9 cellular contexts compared by ENCODE assay signal in the genomic region with DNA sequence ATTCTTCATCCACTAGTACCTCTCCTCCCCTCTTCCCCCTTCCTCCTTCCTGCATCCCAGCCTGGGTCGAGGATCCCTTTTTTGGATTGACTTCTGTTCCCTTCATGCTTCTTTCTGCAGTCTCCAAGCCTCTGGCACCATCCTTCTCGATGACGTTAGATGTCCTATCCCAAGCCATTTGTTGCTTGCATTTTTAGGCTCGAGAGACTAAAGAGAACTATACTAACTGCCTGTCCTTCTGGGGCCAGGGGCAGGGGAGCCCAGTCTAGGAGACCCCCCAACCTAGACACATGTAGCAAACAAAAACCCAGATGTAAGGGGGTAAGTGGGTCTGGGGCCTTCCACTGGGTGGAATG. TPM values are rescaled to one million over a fixed set of nuclear protein-coding genes. Genes with fewer than 3 reads are reported as not detected.
DNase-seq lines count a peak whose midpoint lies in the region; ATAC-seq and TF ChIP-seq lines count a peak whose summit lies in the region.
"Had no signal": no experiment of that assay in that cellular context is flagged by ENCODE, and none has a peak within 500 bp of the region (broad histone marks: within the 10 kb centered on the region; RNA-seq: fewer than 3 reads in every experiment).

No MANE protein-coding gene starts in this region.

- H3K4me2 ChIP-seq in OCI-LY1 (ENCODE audit: low read length), result no peak overlapping the region

- no peaks in the 10 kb centered on the region for H3F3A ChIP-seq in OCI-LY1 (ENCODE audit: insufficient read depth, low read length)

- H3K27me3 ChIP-seq in OCI-LY1 (ENCODE audit: insufficient read depth, low read length) (no peaks in the 10 kb centered on the region), rectal smooth muscle tissue (ENCODE audit: control insufficient read depth, insufficient read depth, low read length) (no peaks in the 10 kb centered on the region)

- no peaks in the 10 kb centered on the region for H3K9me2 ChIP-seq in OCI-LY1 (ENCODE audit: low read depth, low read length)

- H4K20me1 ChIP-seq in OCI-LY1 (ENCODE audit: insufficient read depth, low read length), result no peaks in the 10 kb centered on the region

- TF ChIP-seq CTCF in OCI-LY1 (IDR thresholded peaks at IDR 0.05; ENCODE audit: low read length) (no peak), fibroblast of the aortic adventitia (IDR thresholded peaks at IDR 0.05; ENCODE audit: insufficient read depth, low read length) (no peak)

- H3K4me3 ChIP-seq in OCI-LY1 (ENCODE audit: low read depth, low read length, poor library complexity, severe bottlenecking) (no peak overlapping the region), fibroblast of the aortic adventitia (ENCODE audit: low read depth, low read length) (no peak overlapping the region), rectal smooth muscle tissue (ENCODE audit: low read length) (no peak overlapping the region)

- H3K36me3 ChIP-seq in OCI-LY1 (ENCODE audit: insufficient read depth, low read length), result peaks cover 56% of the 10 kb centered on the region
- H3K36me3 ChIP-seq in rectal smooth muscle tissue (ENCODE audit: control insufficient read depth, insufficient read depth, low read length), result peaks cover 19% of the 10 kb centered on the region

- H3K27ac ChIP-seq in OCI-LY1 (ENCODE audit: low read depth, low read length, poor library complexity, severe bottlenecking) (peak overlapping the region; percentile 39), rectal smooth muscle tissue (ENCODE audit: low read depth, low read length) (peak overlapping the region; percentile 49)

- H3K79me2 ChIP-seq in OCI-LY1 (ENCODE audit: insufficient read depth, low read length), result peaks cover 11% of the 10 kb centered on the region

- ATAC-seq in GM19395 (IDR thresholded peaks at IDR 0.05; ENCODE audit: unreplicated experiment) (no peak), GM19397 (IDR thresholded peaks at IDR 0.05; ENCODE audit: unreplicated experiment) (no peak)

- H3K9ac ChIP-seq in OCI-LY1 (ENCODE audit: low read length) (no peak overlapping the region; the same call in 1 of the 2 replicates), rectal smooth muscle tissue (ENCODE audit: low read length) (no peak overlapping the region)

- DNase-seq in AG20443 (ENCODE audit: low spot score) (peak; percentile 3), fibroblast of the aortic adventitia (ENCODE audit: low read depth) (peak; percentile 37), cerebellum (ENCODE audit: low spot score) (no peak), SIG-M5 (lab: John Stamatoyannopoulos, UW) (no peak)

- no peak overlapping the region for H2AFZ ChIP-seq in OCI-LY1 (ENCODE audit: low read length)

- no peaks in the 10 kb centered on the region for H3K9me3 ChIP-seq in OCI-LY1 (ENCODE audit: low read length)

- H3K4me1 ChIP-seq in OCI-LY1 (ENCODE audit: insufficient read depth, low read length, severe bottlenecking) (peaks cover 5% of the 10 kb centered on the region), rectal smooth muscle tissue (ENCODE audit: control insufficient read depth, insufficient read depth, low read length) (no peaks in the 10 kb centered on the region)

RNA-seq across cellular contexts. Expression of gene UNK, which starts 23.9 kb away (rescaled TPM):
- total RNA-seq in fibroblast of the aortic adventitia (ENCODE audit: low replicate concordance) (18.0 and 30.2 TPM in 2 replicates), cerebellum (72.0 TPM)

RNA-seq across cellular contexts. Expression of gene UNC13D, which starts 35.7 kb away (rescaled TPM):
- total RNA-seq in fibroblast of the aortic adventitia (ENCODE audit: low replicate concordance) (0.54 and 2.3 TPM in 2 replicates), cerebellum (1.6 TPM)
- total RNA-seq: RPMI7951 had no signal

RNA-seq across cellular contexts. Expression of gene GALK1, which starts 43.5 kb away (rescaled TPM):
- total RNA-seq in fibroblast of the aortic adventitia (ENCODE audit: low replicate concordance), result 20.6 and 35.9 TPM in 2 replicates
- total RNA-seq in cerebellum, result 6.8 TPM

RNA-seq across cellular contexts. Expression of gene WBP2, which starts 46.6 kb away (rescaled TPM):
- total RNA-seq in fibroblast of the aortic adventitia (ENCODE audit: low replicate concordance) (23.3 and 24.1 TPM in 2 replicates), cerebellum (26.0 TPM)

Comparison
In these comparisons a context has a peak if more than half of its experiments do, and no peak if none do; other contexts are left out.
1. DNase-seq: peak in AG20443 (single experiment) and fibroblast of the aortic adventitia (single experiment); none in cerebellum (single experiment) and SIG-M5 (single experiment).